ENCODE assay signal across 1 cellular context in genomic region chr2:9708683-9709538, GRCh38.
TF ChIP-seq lines count a peak whose summit lies in the region.

No MANE protein-coding gene starts in this region.

TF ChIP-seq in GM12878, 131 proteins besides CTCF, POLR2A, EP300 and RAD21 (continued from another document):
- TF ChIP-seq, protein P1, sequence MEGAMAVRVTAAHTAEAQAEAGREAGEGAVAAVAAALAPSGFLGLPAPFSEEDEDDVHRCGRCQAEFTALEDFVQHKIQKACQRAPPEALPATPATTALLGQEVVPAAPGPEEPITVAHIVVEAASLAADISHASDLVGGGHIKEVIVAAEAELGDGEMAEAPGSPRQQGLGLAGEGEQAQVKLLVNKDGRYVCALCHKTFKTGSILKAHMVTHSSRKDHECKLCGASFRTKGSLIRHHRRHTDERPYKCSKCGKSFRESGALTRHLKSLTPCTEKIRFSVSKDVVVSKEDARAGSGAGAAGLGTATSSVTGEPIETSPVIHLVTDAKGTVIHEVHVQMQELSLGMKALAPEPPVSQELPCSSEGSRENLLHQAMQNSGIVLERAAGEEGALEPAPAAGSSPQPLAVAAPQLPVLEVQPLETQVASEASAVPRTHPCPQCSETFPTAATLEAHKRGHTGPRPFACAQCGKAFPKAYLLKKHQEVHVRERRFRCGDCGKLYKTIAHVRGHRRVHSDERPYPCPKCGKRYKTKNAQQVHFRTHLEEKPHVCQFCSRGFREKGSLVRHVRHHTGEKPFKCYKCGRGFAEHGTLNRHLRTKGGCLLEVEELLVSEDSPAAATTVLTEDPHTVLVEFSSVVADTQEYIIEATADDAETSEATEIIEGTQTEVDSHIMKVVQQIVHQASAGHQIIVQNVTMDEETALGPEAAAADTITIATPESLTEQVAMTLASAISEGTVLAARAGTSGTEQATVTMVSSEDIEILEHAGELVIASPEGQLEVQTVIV (IDR thresholded peaks at IDR 0.05; ENCODE audit: borderline replicate concordance, partially characterized antibody): no peak
- TF ChIP-seq BACH1 (IDR thresholded peaks at IDR 0.05; ENCODE audit: borderline replicate concordance) (no peak), CREM (IDR thresholded peaks at IDR 0.05; ENCODE audit: low read depth) (0 out of 2 replicates have a peak, but pooled peaks have one; percentile 38), BMI1 (IDR thresholded peaks at IDR 0.05; ENCODE audit: borderline replicate concordance) (no peak), HCFC1 (IDR thresholded peaks at IDR 0.05; ENCODE audit: low read length) (no peak), CHD1 (IDR thresholded peaks at IDR 0.05; ENCODE audit: low read depth, low read length) (no peak), CREB1 (IDR thresholded peaks at IDR 0.05; ENCODE audit: low read depth) (peak; percentile 53; the same call in 1 of the 2 replicates), MEF2B (IDR thresholded peaks at IDR 0.05; ENCODE audit: partially characterized antibody, poor library complexity, severe bottlenecking) (no peak), IKZF1 (conservative IDR thresholded peaks at IDR 0.05) (peak; percentile 77), ZNF217 (IDR thresholded peaks at IDR 0.05) (0 out of 2 replicates have a peak, but pooled peaks have one; percentile 23), SUPT20H (IDR thresholded peaks at IDR 0.05; ENCODE audit: borderline replicate concordance, control insufficient read depth, low read depth, low read length) (no peak), POU2F2 (IDR thresholded peaks at IDR 0.05; ENCODE audit: borderline replicate concordance, low read depth, low read length) (no peak), CHD2 (IDR thresholded peaks at IDR 0.05; ENCODE audit: borderline replicate concordance, low read depth, low read length) (no peak), FOS (IDR thresholded peaks at IDR 0.05; ENCODE audit: borderline replicate concordance, extremely low read depth, insufficient read length) (no peak), RB1 (IDR thresholded peaks at IDR 0.05; ENCODE audit: borderline replicate concordance) (no peak), POLR2AphosphoS5 (IDR thresholded peaks at IDR 0.05; ENCODE audit: low read length) (no peak), ZNF622 (IDR thresholded peaks at IDR 0.05) (no peak), ATF7 (IDR thresholded peaks at IDR 0.05; ENCODE audit: low read depth) (peak; percentile 75), MEF2A (IDR thresholded peaks at IDR 0.05; ENCODE audit: insufficient read depth, low read depth, low read length) (no peak), PAX5 (IDR thresholded peaks at IDR 0.05; ENCODE audit: borderline replicate concordance, low read depth, low read length) (no peak), SIN3A (IDR thresholded peaks at IDR 0.05; ENCODE audit: low read depth, low read length) (no peak), FOXK2 (IDR thresholded peaks at IDR 0.05) (no peak), DPF2 (IDR thresholded peaks at IDR 0.05) (0 out of 2 replicates have a peak, but pooled peaks have one; percentile 18), CHD4 (IDR thresholded peaks at IDR 0.05) (no peak), YY1 (IDR thresholded peaks at IDR 0.05; ENCODE audit: low read depth, low read length) (no peak), NFIC (IDR thresholded peaks at IDR 0.05; ENCODE audit: low read depth, low read length) (peak; percentile 19; the same call in 1 of the 2 replicates), ETV6 (conservative IDR thresholded peaks at IDR 0.05 in 1 of 2, IDR thresholded peaks at IDR 0.05 in 1 of 2; ENCODE audit: borderline replicate concordance in 1 of 2, low read depth in 1 of 2) (0 out of 4 replicates have a peak, but pooled peaks of 1 of the 2 experiments have one; percentile 8), CBFB (IDR thresholded peaks at IDR 0.05; ENCODE audit: low read depth) (no peak), ZBED1 (IDR thresholded peaks at IDR 0.05; ENCODE audit: borderline replicate concordance) (no peak), SREBF2 (IDR thresholded peaks at IDR 0.05; ENCODE audit: low read length) (no peak), FOXM1 (IDR thresholded peaks at IDR 0.05; ENCODE audit: low read depth, low read length) (0 out of 2 replicates have a peak, but pooled peaks have one; percentile 28), SP1 (IDR thresholded peaks at IDR 0.05; ENCODE audit: low read depth, low read length) (no peak)
- TF ChIP-seq, protein P2, sequence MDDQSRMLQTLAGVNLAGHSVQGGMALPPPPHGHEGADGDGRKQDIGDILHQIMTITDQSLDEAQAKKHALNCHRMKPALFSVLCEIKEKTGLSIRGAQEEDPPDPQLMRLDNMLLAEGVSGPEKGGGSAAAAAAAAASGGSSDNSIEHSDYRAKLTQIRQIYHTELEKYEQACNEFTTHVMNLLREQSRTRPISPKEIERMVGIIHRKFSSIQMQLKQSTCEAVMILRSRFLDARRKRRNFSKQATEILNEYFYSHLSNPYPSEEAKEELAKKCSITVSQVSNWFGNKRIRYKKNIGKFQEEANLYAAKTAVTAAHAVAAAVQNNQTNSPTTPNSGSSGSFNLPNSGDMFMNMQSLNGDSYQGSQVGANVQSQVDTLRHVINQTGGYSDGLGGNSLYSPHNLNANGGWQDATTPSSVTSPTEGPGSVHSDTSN (IDR thresholded peaks at IDR 0.05; ENCODE audit: insufficient replicate concordance, low read depth, low read length): no peak
- TF ChIP-seq, protein P3, sequence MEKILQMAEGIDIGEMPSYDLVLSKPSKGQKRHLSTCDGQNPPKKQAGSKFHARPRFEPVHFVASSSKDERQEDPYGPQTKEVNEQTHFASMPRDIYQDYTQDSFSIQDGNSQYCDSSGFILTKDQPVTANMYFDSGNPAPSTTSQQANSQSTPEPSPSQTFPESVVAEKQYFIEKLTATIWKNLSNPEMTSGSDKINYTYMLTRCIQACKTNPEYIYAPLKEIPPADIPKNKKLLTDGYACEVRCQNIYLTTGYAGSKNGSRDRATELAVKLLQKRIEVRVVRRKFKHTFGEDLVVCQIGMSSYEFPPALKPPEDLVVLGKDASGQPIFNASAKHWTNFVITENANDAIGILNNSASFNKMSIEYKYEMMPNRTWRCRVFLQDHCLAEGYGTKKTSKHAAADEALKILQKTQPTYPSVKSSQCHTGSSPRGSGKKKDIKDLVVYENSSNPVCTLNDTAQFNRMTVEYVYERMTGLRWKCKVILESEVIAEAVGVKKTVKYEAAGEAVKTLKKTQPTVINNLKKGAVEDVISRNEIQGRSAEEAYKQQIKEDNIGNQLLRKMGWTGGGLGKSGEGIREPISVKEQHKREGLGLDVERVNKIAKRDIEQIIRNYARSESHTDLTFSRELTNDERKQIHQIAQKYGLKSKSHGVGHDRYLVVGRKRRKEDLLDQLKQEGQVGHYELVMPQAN (conservative IDR thresholded peaks at IDR 0.05): no peak
- TF ChIP-seq, protein P4, sequence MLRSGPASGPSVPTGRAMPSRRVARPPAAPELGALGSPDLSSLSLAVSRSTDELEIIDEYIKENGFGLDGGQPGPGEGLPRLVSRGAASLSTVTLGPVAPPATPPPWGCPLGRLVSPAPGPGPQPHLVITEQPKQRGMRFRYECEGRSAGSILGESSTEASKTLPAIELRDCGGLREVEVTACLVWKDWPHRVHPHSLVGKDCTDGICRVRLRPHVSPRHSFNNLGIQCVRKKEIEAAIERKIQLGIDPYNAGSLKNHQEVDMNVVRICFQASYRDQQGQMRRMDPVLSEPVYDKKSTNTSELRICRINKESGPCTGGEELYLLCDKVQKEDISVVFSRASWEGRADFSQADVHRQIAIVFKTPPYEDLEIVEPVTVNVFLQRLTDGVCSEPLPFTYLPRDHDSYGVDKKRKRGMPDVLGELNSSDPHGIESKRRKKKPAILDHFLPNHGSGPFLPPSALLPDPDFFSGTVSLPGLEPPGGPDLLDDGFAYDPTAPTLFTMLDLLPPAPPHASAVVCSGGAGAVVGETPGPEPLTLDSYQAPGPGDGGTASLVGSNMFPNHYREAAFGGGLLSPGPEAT (IDR thresholded peaks at IDR 0.05; ENCODE audit: low read depth): no peak
- TF ChIP-seq, protein P5, sequence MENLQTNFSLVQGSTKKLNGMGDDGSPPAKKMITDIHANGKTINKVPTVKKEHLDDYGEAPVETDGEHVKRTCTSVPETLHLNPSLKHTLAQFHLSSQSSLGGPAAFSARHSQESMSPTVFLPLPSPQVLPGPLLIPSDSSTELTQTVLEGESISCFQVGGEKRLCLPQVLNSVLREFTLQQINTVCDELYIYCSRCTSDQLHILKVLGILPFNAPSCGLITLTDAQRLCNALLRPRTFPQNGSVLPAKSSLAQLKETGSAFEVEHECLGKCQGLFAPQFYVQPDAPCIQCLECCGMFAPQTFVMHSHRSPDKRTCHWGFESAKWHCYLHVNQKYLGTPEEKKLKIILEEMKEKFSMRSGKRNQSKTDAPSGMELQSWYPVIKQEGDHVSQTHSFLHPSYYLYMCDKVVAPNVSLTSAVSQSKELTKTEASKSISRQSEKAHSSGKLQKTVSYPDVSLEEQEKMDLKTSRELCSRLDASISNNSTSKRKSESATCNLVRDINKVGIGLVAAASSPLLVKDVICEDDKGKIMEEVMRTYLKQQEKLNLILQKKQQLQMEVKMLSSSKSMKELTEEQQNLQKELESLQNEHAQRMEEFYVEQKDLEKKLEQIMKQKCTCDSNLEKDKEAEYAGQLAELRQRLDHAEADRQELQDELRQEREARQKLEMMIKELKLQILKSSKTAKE (IDR thresholded peaks at IDR 0.05; ENCODE audit: low read depth, poor library complexity, severe bottlenecking): no peak
- TF ChIP-seq, protein P6, sequence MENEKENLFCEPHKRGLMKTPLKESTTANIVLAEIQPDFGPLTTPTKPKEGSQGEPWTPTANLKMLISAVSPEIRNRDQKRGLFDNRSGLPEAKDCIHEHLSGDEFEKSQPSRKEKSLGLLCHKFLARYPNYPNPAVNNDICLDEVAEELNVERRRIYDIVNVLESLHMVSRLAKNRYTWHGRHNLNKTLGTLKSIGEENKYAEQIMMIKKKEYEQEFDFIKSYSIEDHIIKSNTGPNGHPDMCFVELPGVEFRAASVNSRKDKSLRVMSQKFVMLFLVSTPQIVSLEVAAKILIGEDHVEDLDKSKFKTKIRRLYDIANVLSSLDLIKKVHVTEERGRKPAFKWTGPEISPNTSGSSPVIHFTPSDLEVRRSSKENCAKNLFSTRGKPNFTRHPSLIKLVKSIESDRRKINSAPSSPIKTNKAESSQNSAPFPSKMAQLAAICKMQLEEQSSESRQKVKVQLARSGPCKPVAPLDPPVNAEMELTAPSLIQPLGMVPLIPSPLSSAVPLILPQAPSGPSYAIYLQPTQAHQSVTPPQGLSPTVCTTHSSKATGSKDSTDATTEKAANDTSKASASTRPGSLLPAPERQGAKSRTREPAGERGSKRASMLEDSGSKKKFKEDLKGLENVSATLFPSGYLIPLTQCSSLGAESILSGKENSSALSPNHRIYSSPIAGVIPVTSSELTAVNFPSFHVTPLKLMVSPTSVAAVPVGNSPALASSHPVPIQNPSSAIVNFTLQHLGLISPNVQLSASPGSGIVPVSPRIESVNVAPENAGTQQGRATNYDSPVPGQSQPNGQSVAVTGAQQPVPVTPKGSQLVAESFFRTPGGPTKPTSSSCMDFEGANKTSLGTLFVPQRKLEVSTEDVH (IDR thresholded peaks at IDR 0.05; ENCODE audit: low read depth, partially characterized antibody): no peak
- TF ChIP-seq, protein P7, sequence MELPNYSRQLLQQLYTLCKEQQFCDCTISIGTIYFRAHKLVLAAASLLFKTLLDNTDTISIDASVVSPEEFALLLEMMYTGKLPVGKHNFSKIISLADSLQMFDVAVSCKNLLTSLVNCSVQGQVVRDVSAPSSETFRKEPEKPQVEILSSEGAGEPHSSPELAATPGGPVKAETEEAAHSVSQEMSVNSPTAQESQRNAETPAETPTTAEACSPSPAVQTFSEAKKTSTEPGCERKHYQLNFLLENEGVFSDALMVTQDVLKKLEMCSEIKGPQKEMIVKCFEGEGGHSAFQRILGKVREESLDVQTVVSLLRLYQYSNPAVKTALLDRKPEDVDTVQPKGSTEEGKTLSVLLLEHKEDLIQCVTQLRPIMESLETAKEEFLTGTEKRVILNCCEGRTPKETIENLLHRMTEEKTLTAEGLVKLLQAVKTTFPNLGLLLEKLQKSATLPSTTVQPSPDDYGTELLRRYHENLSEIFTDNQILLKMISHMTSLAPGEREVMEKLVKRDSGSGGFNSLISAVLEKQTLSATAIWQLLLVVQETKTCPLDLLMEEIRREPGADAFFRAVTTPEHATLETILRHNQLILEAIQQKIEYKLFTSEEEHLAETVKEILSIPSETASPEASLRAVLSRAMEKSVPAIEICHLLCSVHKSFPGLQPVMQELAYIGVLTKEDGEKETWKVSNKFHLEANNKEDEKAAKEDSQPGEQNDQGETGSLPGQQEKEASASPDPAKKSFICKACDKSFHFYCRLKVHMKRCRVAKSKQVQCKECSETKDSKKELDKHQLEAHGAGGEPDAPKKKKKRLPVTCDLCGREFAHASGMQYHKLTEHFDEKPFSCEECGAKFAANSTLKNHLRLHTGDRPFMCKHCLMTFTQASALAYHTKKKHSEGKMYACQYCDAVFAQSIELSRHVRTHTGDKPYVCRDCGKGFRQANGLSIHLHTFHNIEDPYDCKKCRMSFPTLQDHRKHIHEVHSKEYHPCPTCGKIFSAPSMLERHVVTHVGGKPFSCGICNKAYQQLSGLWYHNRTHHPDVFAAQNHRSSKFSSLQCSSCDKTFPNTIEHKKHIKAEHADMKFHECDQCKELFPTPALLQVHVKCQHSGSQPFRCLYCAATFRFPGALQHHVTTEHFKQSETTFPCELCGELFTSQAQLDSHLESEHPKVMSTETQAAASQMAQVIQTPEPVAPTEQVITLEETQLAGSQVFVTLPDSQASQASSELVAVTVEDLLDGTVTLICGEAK (IDR thresholded peaks at IDR 0.05; ENCODE audit: borderline replicate concordance): no peak
